1 cellular context compared by ENCODE assay signal in the genomic region with DNA sequence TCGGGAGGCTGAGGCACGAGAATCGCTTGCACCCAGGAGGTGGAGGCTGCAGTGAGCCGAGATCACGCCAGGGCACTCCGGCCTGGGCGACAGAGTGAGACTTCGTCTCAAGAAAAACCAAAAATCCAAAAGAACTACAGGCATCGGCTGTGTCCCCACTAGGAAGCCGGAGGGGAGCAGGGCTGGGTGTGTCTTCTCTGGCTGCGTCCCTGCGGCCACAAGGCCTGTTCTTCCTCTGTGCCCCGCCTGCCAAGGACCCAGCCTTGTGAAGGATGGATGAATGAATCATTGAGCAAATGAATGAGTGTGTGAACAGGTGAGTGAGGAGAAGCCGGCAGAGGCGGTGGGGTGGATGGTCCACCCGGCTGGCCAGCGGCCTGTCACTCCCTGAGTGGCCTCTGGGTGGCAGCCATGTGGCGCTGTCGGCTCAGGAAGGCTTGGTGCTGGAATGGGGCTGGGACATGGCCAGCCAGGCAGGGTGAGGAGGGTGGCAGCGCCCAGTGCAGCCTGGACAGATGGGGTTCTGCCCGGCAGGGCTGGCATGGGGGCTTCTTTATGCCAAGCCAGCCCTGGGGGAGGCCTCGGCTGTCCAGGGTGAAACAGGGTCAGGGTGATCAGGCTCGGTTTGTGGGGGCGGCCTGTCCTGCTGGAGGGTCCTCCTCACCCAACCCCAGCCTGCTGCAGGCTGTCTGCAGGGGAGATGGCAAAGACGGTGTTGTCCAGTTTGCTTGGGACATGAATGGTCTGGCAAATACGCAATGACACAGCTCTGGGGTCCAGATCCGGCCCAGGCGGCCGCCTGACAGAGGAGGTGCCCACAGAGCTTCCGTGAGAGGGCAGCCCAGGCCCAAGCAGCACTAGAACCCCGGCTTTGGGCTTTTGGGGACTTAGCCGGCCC.
TF ChIP-seq lines count a peak whose summit lies in the region.

No MANE protein-coding gene starts in this region.

TF ChIP-seq in K562, 482 proteins besides CTCF, POLR2A, EP300 and RAD21 (continued from another document):
- TF ChIP-seq TFE3 (CRISPR knock-in tag; IDR thresholded peaks at IDR 0.05), result no peak
- no peak for TF ChIP-seq HNRNPH1 (optimal IDR thresholded peaks at IDR 0.05; ENCODE audit: low read depth, low read length)
- no peak for TF ChIP-seq CXXC5 (CRISPR knock-in tag; IDR thresholded peaks at IDR 0.05)
- TF ChIP-seq, protein P1, sequence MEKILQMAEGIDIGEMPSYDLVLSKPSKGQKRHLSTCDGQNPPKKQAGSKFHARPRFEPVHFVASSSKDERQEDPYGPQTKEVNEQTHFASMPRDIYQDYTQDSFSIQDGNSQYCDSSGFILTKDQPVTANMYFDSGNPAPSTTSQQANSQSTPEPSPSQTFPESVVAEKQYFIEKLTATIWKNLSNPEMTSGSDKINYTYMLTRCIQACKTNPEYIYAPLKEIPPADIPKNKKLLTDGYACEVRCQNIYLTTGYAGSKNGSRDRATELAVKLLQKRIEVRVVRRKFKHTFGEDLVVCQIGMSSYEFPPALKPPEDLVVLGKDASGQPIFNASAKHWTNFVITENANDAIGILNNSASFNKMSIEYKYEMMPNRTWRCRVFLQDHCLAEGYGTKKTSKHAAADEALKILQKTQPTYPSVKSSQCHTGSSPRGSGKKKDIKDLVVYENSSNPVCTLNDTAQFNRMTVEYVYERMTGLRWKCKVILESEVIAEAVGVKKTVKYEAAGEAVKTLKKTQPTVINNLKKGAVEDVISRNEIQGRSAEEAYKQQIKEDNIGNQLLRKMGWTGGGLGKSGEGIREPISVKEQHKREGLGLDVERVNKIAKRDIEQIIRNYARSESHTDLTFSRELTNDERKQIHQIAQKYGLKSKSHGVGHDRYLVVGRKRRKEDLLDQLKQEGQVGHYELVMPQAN (IDR thresholded peaks at IDR 0.05; ENCODE audit: borderline replicate concordance), result no peak
- TF ChIP-seq BHLHE40 (IDR thresholded peaks at IDR 0.05; ENCODE audit: low read length), result 0 out of 2 replicates have a peak, but pooled peaks have one; percentile 41
- TF ChIP-seq CBX8 (IDR thresholded peaks at IDR 0.05; ENCODE audit: borderline replicate concordance, extremely low read depth, low read depth, low read length, poor library complexity, severe bottlenecking), result no peak
- no peak for TF ChIP-seq ZNF253 (CRISPR knock-in tag; conservative IDR thresholded peaks at IDR 0.05)
- TF ChIP-seq SP1 (CRISPR knock-in tag; IDR thresholded peaks at IDR 0.05), result no peak
- TF ChIP-seq SMARCA5 (IDR thresholded peaks at IDR 0.05), result no peak
- no peak for TF ChIP-seq PCBP1 (IDR thresholded peaks at IDR 0.05; ENCODE audit: low read depth, low read length, poor library complexity, severe bottlenecking)
- no peak for TF ChIP-seq NR1H2 (CRISPR knock-in tag; IDR thresholded peaks at IDR 0.05)
- TF ChIP-seq CREM (IDR thresholded peaks at IDR 0.05; ENCODE audit: low read depth), result 0 out of 2 replicates have a peak, but pooled peaks have one; percentile 24
- no peak for TF ChIP-seq GMEB1 (CRISPR knock-in tag; IDR thresholded peaks at IDR 0.05)
- TF ChIP-seq POLR2AphosphoS2 (IDR thresholded peaks at IDR 0.05; ENCODE audit: low read length), result no peak
- TF ChIP-seq LARP7 (IDR thresholded peaks at IDR 0.05), result no peak
- no peak for TF ChIP-seq MTA2 (IDR thresholded peaks at IDR 0.05; ENCODE audit: low read depth)
- no peak for TF ChIP-seq ZNF124 (CRISPR knock-in tag; IDR thresholded peaks at IDR 0.05)
